In the genomic region with DNA sequence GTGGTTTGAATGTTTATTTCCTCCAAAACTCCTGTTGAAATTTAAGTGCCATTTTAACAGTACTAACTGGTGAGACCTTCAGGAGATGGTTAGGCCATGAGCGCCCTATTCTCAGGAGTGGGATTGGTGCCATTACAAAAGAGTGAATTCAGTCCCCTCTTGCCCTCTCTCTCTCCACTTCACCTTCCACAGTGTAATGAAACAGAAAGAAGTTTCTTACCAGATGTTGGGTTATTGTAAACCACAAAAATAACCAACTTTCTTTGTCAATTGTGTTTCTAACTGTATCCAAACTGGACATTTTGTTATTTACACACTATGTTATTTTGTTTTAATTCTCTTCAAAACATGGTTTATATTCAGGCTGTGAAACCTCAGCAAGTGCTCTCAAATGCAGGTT, we compare ENCODE assay signal across 20 cellular contexts.
"Had no signal": no experiment of that assay in that cellular context is flagged by ENCODE, and none has a peak within 500 bp of the region (broad histone marks: within the 10 kb centered on the region; RNA-seq: fewer than 3 reads in every experiment).

No MANE protein-coding gene starts in this region.

- H3K9me3 ChIP-seq: MG63, Peyer's patch, SJCRH30 had no signal

- H2AFZ ChIP-seq: PC-9 had no signal

- H3K36me3 ChIP-seq: MG63, Peyer's patch, SJCRH30 had no signal

- H3K4me2 ChIP-seq: PC-9 had no signal

- H3K4me3 ChIP-seq: MG63, PC-9, Peyer's patch, SJCRH30 had no signal

- H3K27ac ChIP-seq: PC-9, Peyer's patch, SJCRH30 had no signal

- H3K27me3 ChIP-seq: MG63, Peyer's patch, SJCRH30 had no signal

- DNase-seq: IMR-90, Karpas-422, KG1, MG63, NCI-H1048, NCI-H1105, NCI-H1417, NCI-H1436 treated with DMSO at 0.1 percent for 48 hours, NCI-H1694, NCI-H187 treated with DMSO at 0.1 percent for 48 hours, NCI-H2029 treated with DMSO at 0.1 percent for 48 hours, NCI-H2171 treated with DMSO at 0.1 percent for 48 hours, NCI-H2227 treated with DMSO at 0.1 percent for 48 hours, NCI-H524, NCI-H526 treated with DMSO at 0.1 percent for 48 hours, NCI-H748 treated with DMSO at 0.1 percent for 48 hours, PC-9, Peyer's patch, SHP77 treated with DMSO at 0.1 percent for 48 hours, SJCRH30 had no signal
